ENCODE assay signal across 8 cellular contexts in genomic region chr11:128884703-128885338, GRCh38. TPM values are rescaled to one million over a fixed set of nuclear protein-coding genes. Genes with fewer than 3 reads are reported as not detected.
A peak's percentile ranks its signal among the peaks of the same experiment; 100 is the strongest.
DNase-seq lines count a peak whose midpoint lies in the region; FAIRE-seq and TF ChIP-seq lines count a peak whose summit lies in the region.

No MANE protein-coding gene starts in this region.

- peak; percentile 11 for FAIRE-seq in H54 (lab: Jason Lieb, UNC)
- peak; percentile 9 for FAIRE-seq in astrocyte (lab: Jason Lieb, UNC)

- H3K27ac ChIP-seq in astrocyte (ENCODE audit: low read depth, low read length) (no peak overlapping the region), hepatocyte (no peak overlapping the region), spleen (no peak overlapping the region)

- peak; percentile 23 to 68 for DNase-seq in NCI-H524 (lab: John Stamatoyannopoulos, UW)
- no peak for DNase-seq in NCI-H524 treated with DMSO at 0.1 percent for 48 hours (lab: John Stamatoyannopoulos, UW)
- no peak for DNase-seq in H54 (ENCODE audit: insufficient read length, low spot score)
- DNase-seq in LHCN-M2 (ENCODE audit: low read depth): peak; percentile 56
- peak; percentile 32 for DNase-seq in SK-N-DZ (ENCODE audit: low spot score)
- DNase-seq in astrocyte (ENCODE audit: low read depth): peak; percentile 27
- DNase-seq in hepatocyte (ENCODE audit: low spot score): peak; percentile 84
- DNase-seq in spleen: no peak

- H3K79me2 ChIP-seq in astrocyte (ENCODE audit: insufficient read depth, low read length) (no peaks in the 10 kb centered on the region), hepatocyte (no peaks in the 10 kb centered on the region)

- no peak overlapping the region for H3K9ac ChIP-seq in astrocyte (ENCODE audit: low read length)

- no peak for TF ChIP-seq POLR2A in H54 (IDR thresholded peaks at IDR 0.05; ENCODE audit: low read depth, low read length)
- no peak for TF ChIP-seq POLR2A in spleen (IDR thresholded peaks at IDR 0.05)

- WGBS in hepatocyte (ENCODE audit: low lambda C conversion rate, missing lambda C conversion rate): 27% methylated on average over 12 of the region's 12 CpGs
- 26 to 31% (median 28%) methylated on average over 12 of the region's 12 CpGs for WGBS in spleen, 5 donors

- no peaks in the 10 kb centered on the region for H3K9me3 ChIP-seq in astrocyte (ENCODE audit: insufficient read depth, low read depth, low read length)
- no peaks in the 10 kb centered on the region for H3K9me3 ChIP-seq in hepatocyte (ENCODE audit: low read depth)
- H3K9me3 ChIP-seq in spleen: no peaks in the 10 kb centered on the region

- H3K27me3 ChIP-seq in astrocyte (ENCODE audit: insufficient read depth, low read length) (peaks cover 61% of the 10 kb centered on the region), hepatocyte (peaks cover 38% of the 10 kb centered on the region), spleen (replicated peaks in 1 of 7) (peaks cover 0 to 81% (median 2%) of the 10 kb centered on the region in 7 donors)

- intact Hi-C loops in spleen (cut with DNase I; ENCODE audit: low total_unique reads): loop anchor here (2.0 kb wide), 1 partner anchor 72 kb away; no protein-coding TSS in a partner anchor

- no peaks in the 10 kb centered on the region for H4K20me1 ChIP-seq in astrocyte (ENCODE audit: insufficient read depth, low read length)
- H4K20me1 ChIP-seq in hepatocyte (ENCODE audit: insufficient read depth, poor library complexity, severe bottlenecking): no peaks in the 10 kb centered on the region

- H3K4me3 ChIP-seq in astrocyte (ENCODE audit: insufficient read depth, low read depth, low read length): no peak overlapping the region
- H3K4me3 ChIP-seq in hepatocyte: no peak overlapping the region
- H3K4me3 ChIP-seq in spleen: no peak overlapping the region

- H3K27ac Mint-ChIP-seq in astrocyte (ENCODE audit: unreplicated experiment): no peak overlapping the region

- no peak overlapping the region for H3K4me2 ChIP-seq in astrocyte (ENCODE audit: low read length)
- H3K4me2 ChIP-seq in hepatocyte: no peak overlapping the region

- no peaks in the 10 kb centered on the region for H3K9me2 ChIP-seq in hepatocyte (replicated peaks; ENCODE audit: insufficient read depth)

- no peak overlapping the region for H3K4me3 Mint-ChIP-seq in astrocyte (ENCODE audit: unreplicated experiment)

- no peaks in the 10 kb centered on the region for H3K36me3 ChIP-seq in astrocyte (ENCODE audit: insufficient read depth, low read length)
- H3K36me3 ChIP-seq in hepatocyte (replicated peaks; ENCODE audit: insufficient read depth, low read depth): no peaks in the 10 kb centered on the region
- H3K36me3 ChIP-seq in spleen: no peaks in the 10 kb centered on the region

- H3K27me3 Mint-ChIP-seq in astrocyte (ENCODE audit: low read depth, unreplicated experiment): peaks cover 55% of the 10 kb centered on the region

- no peaks in the 10 kb centered on the region for H3K36me3 Mint-ChIP-seq in astrocyte (ENCODE audit: low read depth, unreplicated experiment)

- TF ChIP-seq CTCF in astrocyte (IDR thresholded peaks at IDR 0.05; ENCODE audit: insufficient read depth, low read depth, low read length) (peak; percentile 73), hepatocyte (IDR thresholded peaks at IDR 0.05; ENCODE audit: poor library complexity) (peak; percentile 90), spleen (IDR thresholded peaks at IDR 0.05 in 8 of 11, conservative IDR thresholded peaks at IDR 0.05 in 3 of 11) (peak; percentile 63 to 87 (median 78))

- H3K4me1 ChIP-seq in astrocyte (ENCODE audit: insufficient read depth, low read length): no peaks in the 10 kb centered on the region
- no peaks in the 10 kb centered on the region for H3K4me1 ChIP-seq in hepatocyte (ENCODE audit: insufficient read depth)
- H3K4me1 ChIP-seq in spleen: peaks cover 0 to 19% (median 0%) of the 10 kb centered on the region in 6 donors

- H3K9me3 Mint-ChIP-seq in astrocyte (ENCODE audit: unreplicated experiment): no peaks in the 10 kb centered on the region

- H2AFZ ChIP-seq in astrocyte (ENCODE audit: low read depth, low read length) (no peak overlapping the region), hepatocyte (no peak overlapping the region)

- H3K4me1 Mint-ChIP-seq in astrocyte (ENCODE audit: low read depth, unreplicated experiment): peaks cover 3% of the 10 kb centered on the region

RNA-seq across cellular contexts. Expression of gene KCNJ5, which starts 6.3 kb away (rescaled TPM):
- 0.06 and 0.29 TPM in 2 replicates for total RNA-seq in LHCN-M2 (2014; rRNA removed)
- polyA plus RNA-seq in LHCN-M2 (2012): 0.06 TPM
- polyA plus RNA-seq in SK-N-DZ (2014; cell fraction: cytosol; rRNA removed): not detected in 2 replicates
- not detected in 2 replicates for polyA plus RNA-seq in SK-N-DZ (2014; cell fraction: nucleus; rRNA removed)
- total RNA-seq in astrocyte: 1.4 TPM in 2 replicates
- 0.64 and 1.00 TPM in 2 replicates for total RNA-seq in hepatocyte
- polyA plus RNA-seq in hepatocyte: 0.52 and 1.2 TPM in 2 replicates
- 10 to 100 TPM in 6 of 7 donors, 1 to 10 TPM in 1; 4.8 to 45.4 (median 17.4) TPM for total RNA-seq in spleen
- 1 to 10 TPM in 1 of 3 donors, under 1 TPM in 2; 0.42 to 4.5 (median 0.74) TPM for polyA plus RNA-seq in spleen

RNA-seq across cellular contexts. Expression of gene KCNJ1, which starts 17.7 kb away (rescaled TPM):
- total RNA-seq in LHCN-M2 (2014; rRNA removed): not detected in 2 replicates
- not detected for polyA plus RNA-seq in LHCN-M2 (2012)
- polyA plus RNA-seq in SK-N-DZ (2014; cell fraction: cytosol; rRNA removed): not detected in 2 replicates
- polyA plus RNA-seq in SK-N-DZ (2014; cell fraction: nucleus; rRNA removed): not detected in 2 replicates
- 0.14 TPM in 1 of 2 replicates, not detected in the other for total RNA-seq in astrocyte
- total RNA-seq in hepatocyte: not detected in 2 replicates
- polyA plus RNA-seq in hepatocyte: not detected in 2 replicates
- not detected for total RNA-seq in spleen
- polyA plus RNA-seq in spleen: under 1 TPM; 0.02 to 0.09 (median 0.03) TPM

RNA-seq across cellular contexts. Expression of gene TP53AIP1, which starts 57.9 kb away (rescaled TPM):
- not detected in 2 replicates for total RNA-seq in LHCN-M2 (2014; rRNA removed)
- not detected for polyA plus RNA-seq in LHCN-M2 (2012)
- polyA plus RNA-seq in SK-N-DZ (2014; cell fraction: cytosol; rRNA removed): 0.05 TPM in 1 of 2 replicates, not detected in the other
- polyA plus RNA-seq in SK-N-DZ (2014; cell fraction: nucleus; rRNA removed): 0.25 and 1.2 TPM in 2 replicates
- 0.20 TPM in 1 of 2 replicates, not detected in the other for total RNA-seq in astrocyte
- 0.17 TPM in 1 of 2 replicates, not detected in the other for total RNA-seq in hepatocyte
- polyA plus RNA-seq in hepatocyte: 0.23 TPM in 1 of 2 replicates, not detected in the other
- under 1 TPM in 2 of 7 donors, not detected in 5; 0.11 to 0.14 TPM for total RNA-seq in spleen
- under 1 TPM in 2 of 3 donors, not detected in 1; 0.03 to 0.13 TPM for polyA plus RNA-seq in spleen

Comparison
In these comparisons a context has a peak if more than half of its experiments do, and no peak if none do; other contexts are left out.
1. DNase-seq: peak in NCI-H524 (2 of 2), LHCN-M2 (single experiment), SK-N-DZ (single experiment), astrocyte (single experiment) and hepatocyte (single experiment); none in NCI-H524 treated with DMSO at 0.1 percent for 48 hours (single experiment), H54 (single experiment) and spleen (single experiment).
2. Peak in every context shown above with its lines, with median percentiles within 50 percentile points of each other: CTCF ChIP-seq.